ENCODE assay signal across 12 cellular contexts in the genomic region with DNA sequence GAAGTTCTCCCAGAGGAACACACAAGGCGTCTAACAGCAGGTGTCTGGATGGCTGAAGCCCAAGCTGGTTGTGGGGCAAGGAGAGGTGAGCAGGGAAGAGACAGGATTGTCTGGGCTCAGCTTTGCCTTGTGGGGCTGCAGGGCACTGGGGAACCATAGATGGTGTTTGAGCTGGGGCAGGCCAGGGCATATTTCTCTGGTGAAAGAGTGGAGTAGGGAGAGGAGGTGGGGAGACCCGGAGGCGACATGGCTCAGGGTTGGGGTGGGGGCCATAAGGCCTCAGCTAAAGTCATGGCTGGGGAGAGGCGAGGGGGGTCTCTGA. TPM values are rescaled to one million over a fixed set of nuclear protein-coding genes. Genes with fewer than 3 reads are reported as not detected.
A peak's percentile ranks its signal among the peaks of the same experiment; 100 is the strongest.
DNase-seq lines count a peak whose midpoint lies in the region; ATAC-seq lines count a peak whose summit lies in the region.
"Had no signal": no experiment of that assay in that cellular context is flagged by ENCODE, and none has a peak within 500 bp of the region (broad histone marks: within the 10 kb centered on the region; RNA-seq: fewer than 3 reads in every experiment).

No MANE protein-coding gene starts in this region.

- H3K9me3 ChIP-seq in T-helper 17 cell (ENCODE audit: control insufficient read depth, low read length, poor library complexity, severe bottlenecking) (no peaks in the 10 kb centered on the region), iPS-20b (ENCODE audit: insufficient read depth, low read depth, low read length) (no peaks in the 10 kb centered on the region)

- H3K9me3 Mint-ChIP-seq in activated naive CD4-positive, alpha-beta T cell treated with anti-CD3 and anti-CD28 coated beads for 36 hours = no peaks in the 10 kb centered on the region
- H3K9me3 Mint-ChIP-seq in stimulated activated memory B cell treated with anti-CD40 and anti-IgM and Interleukin-4, amounts not matched to agents 10 μg/mL and 1 μg/mL and 100 μg/mL, for 72 hours = peaks cover 4% of the 10 kb centered on the region

- H3K27me3 Mint-ChIP-seq in activated naive CD4-positive, alpha-beta T cell treated with anti-CD3 and anti-CD28 coated beads for 36 hours (ENCODE audit: low read depth) = peaks cover 27% of the 10 kb centered on the region
- H3K27me3 Mint-ChIP-seq in T-helper 17 cell = peaks cover 12% of the 10 kb centered on the region
- peaks cover 72% of the 10 kb centered on the region for H3K27me3 Mint-ChIP-seq in stimulated activated memory B cell treated with anti-CD40 and anti-IgM and Interleukin-4, amounts not matched to agents 10 μg/mL and 1 μg/mL and 100 μg/mL, for 72 hours

- no peak overlapping the region for H3K9ac ChIP-seq in iPS-20b (ENCODE audit: low read depth, low read length)

- CTCF ChIA-PET in activated naive CD4-positive, alpha-beta T cell treated with anti-CD3 and anti-CD28 coated beads for 36 hours (lab: Charles Lee) = interaction anchor here (0.7 kb wide), 1 partner anchor 52 kb away, joined by 3 read pairs; no protein-coding TSS in a partner anchor

- no peak overlapping the region for H3K27ac ChIP-seq in iPS-20b (ENCODE audit: low read length)

- peak overlapping the region; percentile 4 for H3K4me3 Mint-ChIP-seq in activated naive CD4-positive, alpha-beta T cell treated with anti-CD3 and anti-CD28 coated beads for 36 hours
- peak overlapping the region; percentile 25 for H3K4me3 Mint-ChIP-seq in T-helper 17 cell
- H3K4me3 Mint-ChIP-seq in stimulated activated memory B cell treated with anti-CD40 and anti-IgM and Interleukin-4, amounts not matched to agents 10 μg/mL and 1 μg/mL and 100 μg/mL, for 72 hours = peak overlapping the region; percentile 35

- H3K36me3 Mint-ChIP-seq in activated naive CD4-positive, alpha-beta T cell treated with anti-CD3 and anti-CD28 coated beads for 36 hours (ENCODE audit: low read depth) = no peaks in the 10 kb centered on the region
- no peaks in the 10 kb centered on the region for H3K36me3 Mint-ChIP-seq in T-helper 17 cell (ENCODE audit: low read depth)
- H3K36me3 Mint-ChIP-seq in stimulated activated memory B cell treated with anti-CD40 and anti-IgM and Interleukin-4, amounts not matched to agents 10 μg/mL and 1 μg/mL and 100 μg/mL, for 72 hours = peaks cover 6% of the 10 kb centered on the region

- intact Hi-C loops in activated naive CD4-positive, alpha-beta T cell treated with anti-CD3 and anti-CD28 coated beads for 36 hours (cut with micrococcal nuclease) = loop anchor here (1.0 kb wide), 1 partner anchor 23 kb away; no protein-coding TSS in a partner anchor

- peak; percentile 12 for ATAC-seq in T-helper 17 cell
- ATAC-seq in stimulated activated memory B cell treated with anti-CD40 and anti-IgM and Interleukin-4, amounts not matched to agents 10 μg/mL and 1 μg/mL and 100 μg/mL, for 72 hours = no peak

- no peaks in the 10 kb centered on the region for H3K4me1 ChIP-seq in iPS-20b (ENCODE audit: insufficient read depth, low read length)

- peak overlapping the region; percentile 57 for H3K4me3 ChIP-seq in iPS-20b (ENCODE audit: low read length)

- peaks cover 11% of the 10 kb centered on the region; the same call in 1 of the 2 replicates for H3K27me3 ChIP-seq in iPS-20b (ENCODE audit: insufficient read depth, low read length)

- no peak for DNase-seq in activated naive CD4-positive, alpha-beta T cell treated with anti-CD3 and anti-CD28 coated beads for 36 hours
- no peak for DNase-seq in activated naive CD4-positive, alpha-beta T cell treated with Interleukin-2 at 50 U/mL for 16 hours
- DNase-seq in T-helper 17 cell (no peak), NCI-H226 (no peak), NCI-H1694 (lab: John Stamatoyannopoulos, UW) (no peak), dermis blood vessel endothelial cell (no peak)
- DNase-seq: ACHN, DMS79, NCI-H526 treated with DMSO at 0.1 percent for 48 hours had no signal

- no peak overlapping the region for H3K27ac Mint-ChIP-seq in activated naive CD4-positive, alpha-beta T cell treated with anti-CD3 and anti-CD28 coated beads for 36 hours
- H3K27ac Mint-ChIP-seq in T-helper 17 cell = no peak overlapping the region
- H3K27ac Mint-ChIP-seq in stimulated activated memory B cell treated with anti-CD40 and anti-IgM and Interleukin-4, amounts not matched to agents 10 μg/mL and 1 μg/mL and 100 μg/mL, for 72 hours = no peak overlapping the region

- peaks cover 13% of the 10 kb centered on the region for H3K4me1 Mint-ChIP-seq in activated naive CD4-positive, alpha-beta T cell treated with anti-CD3 and anti-CD28 coated beads for 36 hours (ENCODE audit: low read depth)
- peaks cover 2% of the 10 kb centered on the region for H3K4me1 Mint-ChIP-seq in T-helper 17 cell
- peaks cover 9% of the 10 kb centered on the region for H3K4me1 Mint-ChIP-seq in stimulated activated memory B cell treated with anti-CD40 and anti-IgM and Interleukin-4, amounts not matched to agents 10 μg/mL and 1 μg/mL and 100 μg/mL, for 72 hours

- H3K36me3 ChIP-seq in iPS-20b (ENCODE audit: insufficient read depth, low read depth, low read length) = no peaks in the 10 kb centered on the region

RNA-seq across cellular contexts. Expression of a gene that starts 5.4 kb away (rescaled TPM):
- 1 to 10 TPM in 1 of 2 experiments, under 1 TPM in 1; 0.84 to 1.0 TPM for total RNA-seq in activated naive CD4-positive, alpha-beta T cell treated with anti-CD3 and anti-CD28 coated beads for 36 hours
- total RNA-seq in T-helper 17 cell (not detected), dermis blood vessel endothelial cell (56.3 and 109 TPM in 2 replicates)

RNA-seq across cellular contexts. Expression of a gene that starts 8.0 kb away (rescaled TPM):
- not detected for total RNA-seq in activated naive CD4-positive, alpha-beta T cell treated with anti-CD3 and anti-CD28 coated beads for 36 hours
- total RNA-seq in T-helper 17 cell (not detected), dermis blood vessel endothelial cell (not detected in 2 replicates)
- total RNA-seq: SK-MEL-5 had no signal

RNA-seq across cellular contexts. Expression of a gene that starts 27.1 kb away (rescaled TPM):
- 1 to 10 TPM; 9.3 to 9.8 TPM for total RNA-seq in activated naive CD4-positive, alpha-beta T cell treated with anti-CD3 and anti-CD28 coated beads for 36 hours
- total RNA-seq in T-helper 17 cell (1 to 10 TPM; 1.3 to 2.0 TPM), dermis blood vessel endothelial cell (7.1 and 8.8 TPM in 2 replicates)

RNA-seq across cellular contexts. Expression of a gene that starts 40.3 kb away (rescaled TPM):
- 100 to 1,000 TPM in 1 of 2 experiments, 10 to 100 TPM in 1; 99.5 to 108 TPM for total RNA-seq in activated naive CD4-positive, alpha-beta T cell treated with anti-CD3 and anti-CD28 coated beads for 36 hours
- 100 to 1,000 TPM; 105 to 126 TPM for total RNA-seq in T-helper 17 cell
- total RNA-seq in dermis blood vessel endothelial cell = 25.0 and 38.8 TPM in 2 replicates

RNA-seq across cellular contexts. Expression of a gene that starts 47.6 kb away (rescaled TPM):
- total RNA-seq in activated naive CD4-positive, alpha-beta T cell treated with anti-CD3 and anti-CD28 coated beads for 36 hours = not detected
- total RNA-seq in T-helper 17 cell (not detected), dermis blood vessel endothelial cell (0.05 TPM in 1 of 2 replicates, not detected in the other)
- total RNA-seq: SK-MEL-5 had no signal

Comparison
In these comparisons a context has a peak if more than half of its experiments do, and no peak if none do; other contexts are left out.
1. RNA of a gene that starts 5.4 kb away (total RNA-seq): 56.3 to 109 TPM in dermis blood vessel endothelial cell; 0.84 to 1.0 TPM in activated naive CD4-positive, alpha-beta T cell treated with anti-CD3 and anti-CD28 coated beads for 36 hours and not detected in T-helper 17 cell; every median in the first group is over 10 times any median in the second.
2. Peak in every context shown above with its lines, with median percentiles within 50 percentile points of each other: H3K4me3 Mint-ChIP-seq.